19 cellular contexts compared by ENCODE assay signal in the genomic region with DNA sequence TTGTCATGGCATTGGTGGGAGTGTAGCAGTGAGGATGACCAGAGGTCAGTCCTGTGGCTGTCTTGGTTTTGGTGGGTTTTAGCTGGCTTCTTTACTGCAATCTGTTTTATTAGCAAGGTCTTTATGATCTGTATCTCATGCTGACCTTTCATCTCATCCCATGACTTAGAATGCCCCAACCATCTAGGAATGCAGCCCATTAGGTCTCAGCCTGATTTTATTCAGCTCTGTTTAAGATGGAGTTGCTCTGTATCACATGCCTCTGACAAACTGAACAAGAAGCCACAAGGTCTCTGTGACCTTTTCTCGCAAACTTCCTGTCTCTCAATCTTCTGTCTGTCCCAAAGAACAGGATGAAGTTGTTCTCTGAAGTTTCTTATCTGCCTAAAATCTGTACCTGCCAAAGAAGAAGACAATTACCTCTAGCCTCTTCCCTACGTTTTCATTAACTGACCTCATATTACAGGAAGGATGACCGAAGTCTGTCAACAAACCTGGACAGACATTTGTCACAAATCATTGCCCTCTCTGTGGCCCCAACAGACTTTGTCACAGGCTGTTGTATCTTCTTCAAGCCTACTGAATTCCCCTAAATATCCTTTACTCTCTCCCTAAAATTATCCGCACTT.
"Had no signal": no experiment of that assay in that cellular context is flagged by ENCODE, and none has a peak within 500 bp of the region (broad histone marks: within the 10 kb centered on the region; RNA-seq: fewer than 3 reads in every experiment).

No MANE protein-coding gene starts in this region.

- H3K4me1 Mint-ChIP-seq: activated CD4-positive, alpha-beta T cell treated with anti-CD3 and anti-CD28 coated beads, Interleukin-2, amount 10 ng/mL, durations not matched to agents 7 days and 5 days; activated naive CD4-positive, alpha-beta T cell treated with anti-CD3 and anti-CD28 coated beads, Interleukin-2, amount 10 ng/mL, durations not matched to agents 7 days and 5 days; stimulated activated effector memory CD8-positive, alpha-beta T cell treated with anti-CD3 and anti-CD28 coated beads, Interleukin-12 subunit alpha, Interleukin-12 subunit beta, amount 100 ng/mL, for 72 hours had no signal

- H3K9me3 ChIP-seq: ovary, psoas muscle, stomach had no signal

- H3K36me3 ChIP-seq: cardiac muscle cell, ovary, stomach had no signal

- ATAC-seq: activated CD4-positive, CD25-positive, alpha-beta regulatory T cell treated with anti-CD3 and anti-CD28 coated beads, Interleukin-2, amount 50 U/mL, for 24 hours; activated T-cell treated with anti-CD3 and anti-CD28 coated beads, Interleukin-2, amount 50 U/mL, for 4 hours; left lobe of liver; psoas muscle; right cardiac atrium; stimulated activated effector memory CD8-positive, alpha-beta T cell treated with anti-CD3 and anti-CD28 coated beads, Interleukin-12 subunit alpha, Interleukin-12 subunit beta, amount 100 ng/mL, for 72 hours had no signal

- H3K27me3 ChIP-seq: cardiac muscle cell, ovary, stomach had no signal

- H3K4me3 Mint-ChIP-seq: activated CD4-positive, alpha-beta T cell treated with anti-CD3 and anti-CD28 coated beads, Interleukin-2, amount 10 ng/mL, durations not matched to agents 7 days and 5 days; activated naive CD4-positive, alpha-beta T cell treated with anti-CD3 and anti-CD28 coated beads, Interleukin-2, amount 10 ng/mL, durations not matched to agents 7 days and 5 days; activated T-cell treated with anti-CD3 and anti-CD28 coated beads, Interleukin-2, amount 50 U/mL, for 4 hours; stimulated activated effector memory CD8-positive, alpha-beta T cell treated with anti-CD3 and anti-CD28 coated beads, Interleukin-12 subunit alpha, Interleukin-12 subunit beta, amount 100 ng/mL, for 72 hours; T-helper 1 cell treated with Interleukin-12 subunit alpha and Interleukin-12 subunit beta and Interleukin-4 antibody, amounts not matched to agents 30 μg/mL and 1 μg/mL, for 36 hours; type B pancreatic cell had no signal

- H3K9me3 Mint-ChIP-seq: activated CD4-positive, alpha-beta T cell treated with anti-CD3 and anti-CD28 coated beads, Interleukin-2, amount 10 ng/mL, durations not matched to agents 7 days and 5 days; activated naive CD4-positive, alpha-beta T cell treated with anti-CD3 and anti-CD28 coated beads, Interleukin-2, amount 10 ng/mL, durations not matched to agents 7 days and 5 days; activated T-cell treated with anti-CD3 and anti-CD28 coated beads, Interleukin-2, amount 50 U/mL, for 4 hours; T-helper 1 cell treated with Interleukin-12 subunit alpha and Interleukin-12 subunit beta and Interleukin-4 antibody, amounts not matched to agents 30 μg/mL and 1 μg/mL, for 36 hours had no signal

- H3K27ac ChIP-seq: cardiac muscle cell, ovary, psoas muscle, stomach had no signal

- H3K27me3 Mint-ChIP-seq: activated CD4-positive, alpha-beta T cell treated with anti-CD3 and anti-CD28 coated beads, Interleukin-2, amount 10 ng/mL, durations not matched to agents 7 days and 5 days; activated naive CD4-positive, alpha-beta T cell treated with anti-CD3 and anti-CD28 coated beads, Interleukin-2, amount 10 ng/mL, durations not matched to agents 7 days and 5 days; type B pancreatic cell had no signal

- H3K4me3 ChIP-seq: cardiac muscle cell, lung, ovary, psoas muscle, stomach had no signal

- DNase-seq: activated CD4-positive, alpha-beta T cell treated with anti-CD3 and anti-CD28 coated beads, Interleukin-2, amount 10 ng/mL, durations not matched to agents 7 days and 5 days; activated CD8-positive, alpha-beta memory T cell treated with anti-CD3 and anti-CD28 coated beads, Interleukin-2, amount 50 U/mL, for 4 hours; activated naive CD4-positive, alpha-beta T cell treated with anti-CD3 and anti-CD28 coated beads, Interleukin-2, amount 10 ng/mL, durations not matched to agents 7 days and 5 days; activated T-cell treated with anti-CD3 and anti-CD28 coated beads, Interleukin-2, amount 50 U/mL, for 4 hours; dermis blood vessel endothelial cell; hippocampal formation; ovary; psoas muscle; right cardiac atrium; small intestine; stimulated activated CD4-positive, alpha-beta T cell treated with anti-CD3 and anti-CD28 coated beads, Interleukin-4, amount 100 ng/mL, for 1 hour; stomach had no signal

- H3K27ac Mint-ChIP-seq: activated CD4-positive, alpha-beta T cell treated with anti-CD3 and anti-CD28 coated beads, Interleukin-2, amount 10 ng/mL, durations not matched to agents 7 days and 5 days; activated naive CD4-positive, alpha-beta T cell treated with anti-CD3 and anti-CD28 coated beads, Interleukin-2, amount 10 ng/mL, durations not matched to agents 7 days and 5 days; stimulated activated effector memory CD8-positive, alpha-beta T cell treated with anti-CD3 and anti-CD28 coated beads, Interleukin-12 subunit alpha, Interleukin-12 subunit beta, amount 100 ng/mL, for 72 hours; T-helper 1 cell treated with Interleukin-12 subunit alpha and Interleukin-12 subunit beta and Interleukin-4 antibody, amounts not matched to agents 30 μg/mL and 1 μg/mL, for 36 hours; type B pancreatic cell had no signal

- H3K4me1 ChIP-seq: psoas muscle had no signal

- H3K36me3 Mint-ChIP-seq: activated naive CD4-positive, alpha-beta T cell treated with anti-CD3 and anti-CD28 coated beads, Interleukin-2, amount 10 ng/mL, durations not matched to agents 7 days and 5 days; stimulated activated effector memory CD8-positive, alpha-beta T cell treated with anti-CD3 and anti-CD28 coated beads, Interleukin-12 subunit alpha, Interleukin-12 subunit beta, amount 100 ng/mL, for 72 hours; type B pancreatic cell had no signal
